1 cellular context compared by ENCODE assay signal in the genomic region with DNA sequence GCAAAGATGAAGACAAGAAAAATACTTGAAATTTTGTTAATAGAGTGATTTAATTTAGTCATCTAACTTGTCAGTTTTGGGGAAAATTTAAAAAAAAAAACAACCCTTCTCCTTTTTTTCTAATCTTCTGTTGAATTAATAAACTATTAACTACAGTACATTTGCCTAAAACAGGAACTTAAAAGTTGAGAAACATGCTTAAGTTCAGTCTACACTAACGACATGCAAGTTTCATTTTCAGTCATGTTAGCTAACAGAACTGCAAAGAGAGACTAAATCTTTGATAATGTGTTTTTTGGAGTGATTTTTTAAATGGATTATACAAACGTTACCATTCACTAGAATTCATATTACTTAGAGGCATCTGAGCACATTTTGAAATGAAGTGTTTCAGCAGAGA.
TF ChIP-seq lines count a peak whose summit lies in the region.

No MANE protein-coding gene starts in this region.

TF ChIP-seq in K562, 482 proteins besides CTCF, POLR2A, EP300 and RAD21 (continued from another document):
- TF ChIP-seq, protein P1, sequence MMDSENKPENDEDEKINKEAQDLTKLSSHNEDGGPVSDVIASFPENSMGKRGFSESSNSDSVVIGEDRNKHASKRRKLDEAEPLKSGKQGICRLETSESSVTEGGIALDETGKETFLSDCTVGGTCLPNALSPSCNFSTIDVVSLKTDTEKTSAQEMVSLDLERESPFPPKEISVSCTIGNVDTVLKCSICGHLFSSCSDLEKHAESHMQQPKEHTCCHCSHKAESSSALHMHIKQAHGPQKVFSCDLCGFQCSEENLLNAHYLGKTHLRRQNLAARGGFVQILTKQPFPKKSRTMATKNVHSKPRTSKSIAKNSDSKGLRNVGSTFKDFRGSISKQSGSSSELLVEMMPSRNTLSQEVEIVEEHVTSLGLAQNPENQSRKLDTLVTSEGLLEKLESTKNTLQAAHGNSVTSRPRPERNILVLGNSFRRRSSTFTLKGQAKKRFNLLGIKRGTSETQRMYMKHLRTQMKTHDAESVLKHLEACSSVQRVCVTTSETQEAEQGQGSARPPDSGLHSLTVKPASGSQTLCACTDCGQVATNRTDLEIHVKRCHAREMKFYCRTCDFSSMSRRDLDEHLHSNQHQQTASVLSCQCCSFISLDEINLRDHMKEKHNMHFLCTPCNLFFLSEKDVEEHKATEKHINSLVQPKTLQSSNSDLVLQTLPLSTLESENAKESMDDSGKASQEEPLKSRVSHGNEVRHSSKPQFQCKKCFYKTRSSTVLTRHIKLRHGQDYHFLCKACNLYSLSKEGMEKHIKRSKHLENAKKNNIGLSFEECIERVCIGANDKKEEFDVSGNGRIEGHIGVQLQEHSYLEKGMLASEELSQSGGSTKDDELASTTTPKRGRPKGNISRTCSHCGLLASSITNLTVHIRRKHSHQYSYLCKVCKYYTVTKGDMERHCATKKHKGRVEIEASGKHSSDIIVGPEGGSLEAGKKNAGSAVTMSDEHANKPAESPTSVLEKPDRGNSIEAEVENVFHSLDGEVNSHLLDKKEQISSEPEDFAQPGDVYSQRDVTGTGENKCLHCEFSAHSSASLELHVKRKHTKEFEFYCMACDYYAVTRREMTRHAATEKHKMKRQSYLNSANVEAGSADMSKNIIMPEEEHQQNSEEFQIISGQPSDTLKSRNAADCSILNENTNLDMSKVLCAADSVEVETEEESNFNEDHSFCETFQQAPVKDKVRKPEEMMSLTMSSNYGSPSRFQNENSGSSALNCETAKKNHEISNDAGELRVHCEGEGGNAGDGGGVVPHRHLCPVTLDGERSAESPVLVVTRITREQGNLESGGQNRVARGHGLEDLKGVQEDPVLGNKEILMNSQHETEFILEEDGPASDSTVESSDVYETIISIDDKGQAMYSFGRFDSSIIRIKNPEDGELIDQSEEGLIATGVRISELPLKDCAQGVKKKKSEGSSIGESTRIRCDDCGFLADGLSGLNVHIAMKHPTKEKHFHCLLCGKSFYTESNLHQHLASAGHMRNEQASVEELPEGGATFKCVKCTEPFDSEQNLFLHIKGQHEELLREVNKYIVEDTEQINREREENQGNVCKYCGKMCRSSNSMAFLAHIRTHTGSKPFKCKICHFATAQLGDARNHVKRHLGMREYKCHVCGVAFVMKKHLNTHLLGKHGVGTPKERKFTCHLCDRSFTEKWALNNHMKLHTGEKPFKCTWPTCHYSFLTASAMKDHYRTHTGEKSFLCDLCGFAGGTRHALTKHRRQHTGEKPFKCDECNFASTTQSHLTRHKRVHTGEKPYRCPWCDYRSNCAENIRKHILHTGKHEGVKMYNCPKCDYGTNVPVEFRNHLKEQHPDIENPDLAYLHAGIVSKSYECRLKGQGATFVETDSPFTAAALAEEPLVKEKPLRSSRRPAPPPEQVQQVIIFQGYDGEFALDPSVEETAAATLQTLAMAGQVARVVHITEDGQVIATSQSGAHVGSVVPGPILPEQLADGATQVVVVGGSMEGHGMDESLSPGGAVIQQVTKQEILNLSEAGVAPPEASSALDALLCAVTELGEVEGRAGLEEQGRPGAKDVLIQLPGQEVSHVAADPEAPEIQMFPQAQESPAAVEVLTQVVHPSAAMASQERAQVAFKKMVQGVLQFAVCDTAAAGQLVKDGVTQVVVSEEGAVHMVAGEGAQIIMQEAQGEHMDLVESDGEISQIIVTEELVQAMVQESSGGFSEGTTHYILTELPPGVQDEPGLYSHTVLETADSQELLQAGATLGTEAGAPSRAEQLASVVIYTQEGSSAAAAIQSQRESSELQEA (IDR thresholded peaks at IDR 0.05; ENCODE audit: low read depth) = no peak
- TF ChIP-seq ZBTB8A (IDR thresholded peaks at IDR 0.05; ENCODE audit: partially characterized antibody) (no peak), SREBF2 (CRISPR knock-in tag; IDR thresholded peaks at IDR 0.05) (no peak), ARNT (IDR thresholded peaks at IDR 0.05) (0 out of 4 replicates have a peak, but pooled peaks of 1 of the 2 experiments have one; percentile 24)
